In genomic region chr5:80185095-80185494, GRCh38 we compare ENCODE assay signal across 16 cellular contexts.
DNase-seq lines count a peak whose midpoint lies in the region; ATAC-seq, FAIRE-seq and TF ChIP-seq lines count a peak whose summit lies in the region.
"Had no signal": no experiment of that assay in that cellular context is flagged by ENCODE, and none has a peak within 500 bp of the region (broad histone marks: within the 10 kb centered on the region; RNA-seq: fewer than 3 reads in every experiment).

No MANE protein-coding gene starts in this region.

- H3K4me3 ChIP-seq in SU-DHL-6 (ENCODE audit: insufficient read depth, low read length, poor library complexity, severe bottlenecking), result no peak overlapping the region
- no peak overlapping the region for H3K4me3 ChIP-seq in esophagus (ENCODE audit: low read depth in 1 of 2, low read length in 2 of 2)
- H3K4me3 ChIP-seq: SJCRH30, tibial nerve had no signal

- H3K9me2 ChIP-seq in SU-DHL-6 (replicated peaks; ENCODE audit: insufficient read depth, low read length), result no peaks in the 10 kb centered on the region

- H3F3A ChIP-seq in SU-DHL-6 (ENCODE audit: insufficient read depth), result peaks cover 86% of the 10 kb centered on the region

- intact Hi-C loops in activated CD4-positive, alpha-beta T cell treated with anti-CD3 and anti-CD28 coated beads for 36 hours (cut with DNase I, micrococcal nuclease), result loop anchor here in 1 of 2 experiments (2.0 to 10.0 kb wide), 2 partner anchors 72 to 570 kb away; partner anchors contain the start of genes SERINC5 and TENT2

- CTCF ChIA-PET in activated CD4-positive, alpha-beta T cell treated with anti-CD3 and anti-CD28 coated beads for 36 hours (lab: Charles Lee), result interaction anchor here (0.6 to 2.2 kb wide), 4 partner anchors 9 to 64 kb away, joined by 3 to 6 read pairs (median 3); no protein-coding TSS in a partner anchor

- peaks cover 92% of the 10 kb centered on the region for H3K4me1 Mint-ChIP-seq in activated CD4-positive, alpha-beta T cell treated with anti-CD3 and anti-CD28 coated beads for 36 hours

- H3K9me3 Mint-ChIP-seq in activated CD4-positive, alpha-beta T cell treated with anti-CD3 and anti-CD28 coated beads for 36 hours (ENCODE audit: low read depth), result no peaks in the 10 kb centered on the region

- WGBS in esophagus, 2 donors, result 81% methylated on average over 6 of the region's 6 CpGs

- H3K9me3 ChIP-seq in SU-DHL-6 (ENCODE audit: insufficient read depth, low read length) (no peaks in the 10 kb centered on the region), esophagus (ENCODE audit: control insufficient read depth in 2 of 2, insufficient read depth in 1 of 2, low read depth in 1 of 2, low read length in 1 of 2) (no peaks in the 10 kb centered on the region)
- H3K9me3 ChIP-seq: SJCRH30, tibial nerve had no signal

- peak; percentile 38 for DNase-seq in activated CD4-positive, alpha-beta T cell treated with anti-CD3 and anti-CD28 coated beads for 36 hours
- DNase-seq in activated CD4-positive, alpha-beta T cell treated with anti-CD3 and anti-CD28 coated beads for 1 hour, result no peak
- DNase-seq in stimulated activated naive CD8-positive, alpha-beta T cell treated with anti-CD3 and anti-CD28 coated beads, Interleukin-15, Interleukin-2, amounts not matched to agents 100 U/mL and 50 U/mL, for 24 hours, result no peak
- no peak for DNase-seq in GM19239 (ENCODE audit: insufficient read length, low spot score)
- DNase-seq in NCI-H2171 (lab: John Stamatoyannopoulos, UW), result no peak
- DNase-seq in DMS79 (lab: John Stamatoyannopoulos, UW), result no peak
- DNase-seq: activated CD4-positive, alpha-beta T cell treated with anti-CD3 and anti-CD28 coated beads, Interleukin-2, amount 50 U/mL, for 4 hours; IMR-90; NCI-H2171 treated with DMSO at 0.1 percent for 48 hours; SJCRH30; stimulated activated CD4-positive, alpha-beta T cell treated with anti-CD3 and anti-CD28 coated beads, Interleukin-4, amount 100 ng/mL, for 4 hours had no signal

- peak overlapping the region; percentile 89 for H3K27ac Mint-ChIP-seq in activated CD4-positive, alpha-beta T cell treated with anti-CD3 and anti-CD28 coated beads for 36 hours

- H3K36me3 ChIP-seq in SU-DHL-6 (ENCODE audit: low read length), result peaks cover under 1% of the 10 kb centered on the region; the same call in 1 of the 2 replicates
- H3K36me3 ChIP-seq in esophagus (ENCODE audit: control insufficient read depth in 2 of 2, insufficient read depth in 2 of 2, low read length in 1 of 2), result no peaks in the 10 kb centered on the region
- H3K36me3 ChIP-seq: SJCRH30, tibial nerve had no signal

- H3K4me3 Mint-ChIP-seq in activated CD4-positive, alpha-beta T cell treated with anti-CD3 and anti-CD28 coated beads for 36 hours, result peak overlapping the region; percentile 44

- peak overlapping the region; percentile 81 for H3K4me2 ChIP-seq in SU-DHL-6 (ENCODE audit: low read depth, low read length, poor library complexity, severe bottlenecking)

- no peaks in the 10 kb centered on the region for H3K27me3 Mint-ChIP-seq in activated CD4-positive, alpha-beta T cell treated with anti-CD3 and anti-CD28 coated beads for 36 hours

- H3K9ac ChIP-seq in SU-DHL-6 (ENCODE audit: low read length), result peak overlapping the region; percentile 58
- H3K9ac ChIP-seq: parathyroid adenoma had no signal

- no peak for TF ChIP-seq CTCF in SU-DHL-6 (IDR thresholded peaks at IDR 0.05; ENCODE audit: insufficient read depth, low read length, poor library complexity, severe bottlenecking)

- POLR2A ChIA-PET in activated CD4-positive, alpha-beta T cell treated with anti-CD3 and anti-CD28 coated beads for 36 hours (lab: Charles Lee), result no interaction called here

- no peaks in the 10 kb centered on the region for H4K20me1 ChIP-seq in SU-DHL-6 (ENCODE audit: low read depth, low read length)

- H3K27ac ChIP-seq in SU-DHL-6 (ENCODE audit: low read depth, low read length) (peak overlapping the region; percentile 99), esophagus (ENCODE audit: low read depth in 2 of 2, low read length in 1 of 2) (peak overlapping the region; percentile 67 to 73)
- H3K27ac ChIP-seq: parathyroid adenoma, SJCRH30 had no signal

- H2AFZ ChIP-seq in SU-DHL-6 (ENCODE audit: low read depth, low read length, severe bottlenecking), result no peak overlapping the region
- H2AFZ ChIP-seq: parathyroid adenoma had no signal

- peaks cover 0 to 16% of the 10 kb centered on the region in 2 donors for H3K4me1 ChIP-seq in esophagus (ENCODE audit: control insufficient read depth in 2 of 2, insufficient read depth in 2 of 2, low read length in 1 of 2)

- peak; percentile 18 for ATAC-seq in activated CD4-positive, alpha-beta T cell treated with anti-CD3 and anti-CD28 coated beads for 36 hours
- ATAC-seq in stimulated activated naive CD8-positive, alpha-beta T cell treated with anti-CD3 and anti-CD28 coated beads, Interleukin-15, Interleukin-2, amounts not matched to agents 100 U/mL and 50 U/mL, for 24 hours, result peak; percentile 26

- peaks cover 22% of the 10 kb centered on the region for H3K36me3 Mint-ChIP-seq in activated CD4-positive, alpha-beta T cell treated with anti-CD3 and anti-CD28 coated beads for 36 hours (ENCODE audit: low read depth)

- peaks cover 71% of the 10 kb centered on the region for H3K79me2 ChIP-seq in SU-DHL-6 (ENCODE audit: insufficient read depth, low read length)

- no peak for FAIRE-seq in GM19239 (lab: Jason Lieb, UNC)
- FAIRE-seq: keratinocyte had no signal

- H3K27me3 ChIP-seq in SU-DHL-6 (ENCODE audit: low read length) (no peaks in the 10 kb centered on the region), esophagus (ENCODE audit: control insufficient read depth in 1 of 2, insufficient read depth in 2 of 2, low read length in 2 of 2) (no peaks in the 10 kb centered on the region)
- H3K27me3 ChIP-seq: SJCRH30, tibial nerve had no signal
